ENCODE assay signal across 1 cellular context in genomic region chr13:101289764-101290163, GRCh38.
TF ChIP-seq lines count a peak whose summit lies in the region.

No MANE protein-coding gene starts in this region.

TF ChIP-seq in H1, 55 proteins besides CTCF, POLR2A, EP300 and RAD21 (continued from another document):
- no peak for TF ChIP-seq ATF3 (IDR thresholded peaks at IDR 0.05; ENCODE audit: insufficient read depth, low read depth, low read length)
- TF ChIP-seq TAF7 (optimal IDR thresholded peaks at IDR 0.05; ENCODE audit: borderline replicate concordance, low read depth, low read length): no peak
- TF ChIP-seq TCF12 (IDR thresholded peaks at IDR 0.05; ENCODE audit: low read depth, low read length): no peak
TF ChIP-seq in H1: peak in this region for 0.
